Comparison of ENCODE assay signal across 23 cellular contexts in genomic region chr3:112770907-112771306, GRCh38.
DNase-seq lines count a peak whose midpoint lies in the region; ATAC-seq and TF ChIP-seq lines count a peak whose summit lies in the region.
"Had no signal": no experiment of that assay in that cellular context is flagged by ENCODE, and none has a peak within 500 bp of the region (broad histone marks: within the 10 kb centered on the region; RNA-seq: fewer than 3 reads in every experiment).

No MANE protein-coding gene starts in this region.

- H2AK5ac ChIP-seq in mesenchymal stem cell (ENCODE audit: low read length, severe bottlenecking), result no peak overlapping the region

- no peak overlapping the region for H2BK5ac ChIP-seq in mesenchymal stem cell (ENCODE audit: low read depth, low read length, poor library complexity, severe bottlenecking)

- no peak overlapping the region for H3K4me3 Mint-ChIP-seq in CD8-positive, alpha-beta memory T cell
- peak overlapping the region; percentile 31 for H3K4me3 Mint-ChIP-seq in activated T-helper 17 cell treated with anti-CD3 and anti-CD28 coated beads, Interleukin-2, amount 50 U/mL, for 72 hours

- no peak for DNase-seq in CD8-positive, alpha-beta memory T cell
- DNase-seq in erythroblast (lab: John Stamatoyannopoulos, UW) (peak; percentile 37 to 49), mesenchymal stem cell (no peak), NOMO-1 (lab: John Stamatoyannopoulos, UW; ENCODE audit: unreplicated experiment in 2 of 2) (no peak), kidney glomerular epithelial cell (lab: John Stamatoyannopoulos, UW) (no peak), medulla oblongata (ENCODE audit: extremely low spot score) (no peak), SHP77 treated with DMSO at 0.1 percent for 48 hours (lab: John Stamatoyannopoulos, UW) (no peak)
- DNase-seq: BE2C, COR-L47, DMS79, HCEC 1CT, Karpas-422, MV-4-11, NCI-H1105 treated with DMSO at 0.1 percent for 48 hours, NCI-H1694, NCI-H2081, NCI-H2171, NCI-H345, NCI-H524, NCI-H774 had no signal

- POLR2A ChIA-PET in CD8-positive, alpha-beta memory T cell (lab: Charles Lee), result no interaction called here

- H3K4me1 Mint-ChIP-seq in CD8-positive, alpha-beta memory T cell, result peaks cover 38 to 54% (median 45%) of the 10 kb centered on the region in 3 donors
- peaks cover 39% of the 10 kb centered on the region for H3K4me1 Mint-ChIP-seq in activated T-helper 17 cell treated with anti-CD3 and anti-CD28 coated beads, Interleukin-2, amount 50 U/mL, for 72 hours

- no peaks in the 10 kb centered on the region for H3K36me3 Mint-ChIP-seq in CD8-positive, alpha-beta memory T cell
- no peaks in the 10 kb centered on the region for H3K36me3 Mint-ChIP-seq in activated T-helper 17 cell treated with anti-CD3 and anti-CD28 coated beads, Interleukin-2, amount 50 U/mL, for 72 hours (ENCODE audit: low read depth)
- H3K36me3 Mint-ChIP-seq: IgD-negative memory B cell had no signal

- no peak overlapping the region for H2BK120ac ChIP-seq in mesenchymal stem cell (ENCODE audit: low read depth, low read length)

- H4K8ac ChIP-seq in mesenchymal stem cell (ENCODE audit: low read length), result no peak overlapping the region

- H3K9ac ChIP-seq in mesenchymal stem cell (ENCODE audit: low read length), result no peak overlapping the region

- ATAC-seq in activated T-helper 17 cell treated with anti-CD3 and anti-CD28 coated beads, Interleukin-2, amount 50 U/mL, for 72 hours (replicated peaks), result no peak

- H3K4me3 ChIP-seq in CD8-positive, alpha-beta memory T cell (ENCODE audit: low read length), result no peak overlapping the region
- no peak overlapping the region for H3K4me3 ChIP-seq in mesenchymal stem cell (ENCODE audit: insufficient read depth in 1 of 2, low read depth in 1 of 2, low read length in 2 of 2)
- H3K4me3 ChIP-seq: SJSA1 had no signal

- no peaks in the 10 kb centered on the region for H3K9me3 Mint-ChIP-seq in CD8-positive, alpha-beta memory T cell
- H3K9me3 Mint-ChIP-seq in activated T-helper 17 cell treated with anti-CD3 and anti-CD28 coated beads, Interleukin-2, amount 50 U/mL, for 72 hours, result no peaks in the 10 kb centered on the region
- H3K9me3 Mint-ChIP-seq: IgD-negative memory B cell had no signal

- H3K18ac ChIP-seq in mesenchymal stem cell (ENCODE audit: low read depth in 1 of 2, low read length in 2 of 2), result no peak overlapping the region

- no peak overlapping the region for H2BK15ac ChIP-seq in mesenchymal stem cell (ENCODE audit: low read depth, poor library complexity, severe bottlenecking)

- H3K9me3 ChIP-seq in CD8-positive, alpha-beta memory T cell (ENCODE audit: low read length), result no peaks in the 10 kb centered on the region
- H3K9me3 ChIP-seq in mesenchymal stem cell (ENCODE audit: control insufficient read depth, low read length), result no peaks in the 10 kb centered on the region
- H3K9me3 ChIP-seq: BE2C, SJSA1 had no signal

- H2AFZ ChIP-seq in mesenchymal stem cell (ENCODE audit: low read depth, low read length), result no peak overlapping the region

- no peaks in the 10 kb centered on the region for H3K27me3 ChIP-seq in CD8-positive, alpha-beta memory T cell (ENCODE audit: insufficient read depth, low read length, poor library complexity, severe bottlenecking)
- no peaks in the 10 kb centered on the region for H3K27me3 ChIP-seq in mesenchymal stem cell (ENCODE audit: control insufficient read depth in 1 of 2, insufficient read depth in 1 of 2, low read length in 2 of 2)
- H3K27me3 ChIP-seq: BE2C, SJSA1 had no signal

- peak overlapping the region in 1 of 2 experiments; percentile 90 for H3K14ac ChIP-seq in mesenchymal stem cell (ENCODE audit: low read length in 2 of 2)

- H4K91ac ChIP-seq in mesenchymal stem cell (ENCODE audit: low read length), result no peak overlapping the region

- H3K79me1 ChIP-seq in mesenchymal stem cell (replicated peaks; ENCODE audit: low read length, poor library complexity, severe bottlenecking), result no peaks in the 10 kb centered on the region

- peak overlapping the region in 1 of 2 experiments; percentile 13 for H3K4ac ChIP-seq in mesenchymal stem cell (ENCODE audit: low read depth in 1 of 2, low read length in 2 of 2)

- H3K4me2 ChIP-seq in mesenchymal stem cell (ENCODE audit: low read length, poor library complexity, severe bottlenecking), result no peak overlapping the region

- CTCF ChIA-PET in CD8-positive, alpha-beta memory T cell (lab: Charles Lee), result no interaction called here

- H3K23ac ChIP-seq in mesenchymal stem cell (ENCODE audit: low read length in 2 of 2), result no peak overlapping the region

- H3K27ac ChIP-seq in CD8-positive, alpha-beta memory T cell (ENCODE audit: low read depth, low read length), result no peak overlapping the region
- no peak overlapping the region for H3K27ac ChIP-seq in mesenchymal stem cell (ENCODE audit: low read length, poor library complexity, severe bottlenecking)
- H3K27ac ChIP-seq: SJSA1 had no signal

- TF ChIP-seq POLR2A in erythroblast (IDR thresholded peaks at IDR 0.05; ENCODE audit: low read length), result no peak

- peaks cover 14% of the 10 kb centered on the region for H3K4me1 ChIP-seq in CD8-positive, alpha-beta memory T cell (ENCODE audit: insufficient read depth, low read length)
- no peaks in the 10 kb centered on the region for H3K4me1 ChIP-seq in mesenchymal stem cell (ENCODE audit: control insufficient read depth, insufficient read depth, low read depth, low read length)
- H3K4me1 ChIP-seq: BE2C, SJSA1 had no signal

- peak overlapping the region; percentile 79 to 88 for H2BK12ac ChIP-seq in mesenchymal stem cell (ENCODE audit: low read length in 2 of 2)

- no peaks in the 10 kb centered on the region for H3K36me3 ChIP-seq in CD8-positive, alpha-beta memory T cell (ENCODE audit: insufficient read depth, low read length)
- no peaks in the 10 kb centered on the region for H3K36me3 ChIP-seq in mesenchymal stem cell (ENCODE audit: control insufficient read depth in 1 of 2, insufficient read depth in 2 of 2, low read depth in 1 of 2, low read length in 2 of 2)
- H3K36me3 ChIP-seq: BE2C, SJSA1 had no signal

- WGBS in mesenchymal stem cell, result 98% methylated on average over 5 of the region's 5 CpGs

- peaks cover 0 to 3% of the 10 kb centered on the region in 2 donors for H3K27me3 Mint-ChIP-seq in CD8-positive, alpha-beta memory T cell
- no peaks in the 10 kb centered on the region for H3K27me3 Mint-ChIP-seq in activated T-helper 17 cell treated with anti-CD3 and anti-CD28 coated beads, Interleukin-2, amount 50 U/mL, for 72 hours
- H3K27me3 Mint-ChIP-seq: IgD-negative memory B cell had no signal

- peak overlapping the region in 5 of 8 donors; percentile 17 to 84 (median 39) for H3K27ac Mint-ChIP-seq in CD8-positive, alpha-beta memory T cell
- peak overlapping the region; percentile 86 for H3K27ac Mint-ChIP-seq in activated T-helper 17 cell treated with anti-CD3 and anti-CD28 coated beads, Interleukin-2, amount 50 U/mL, for 72 hours

Comparison
In these comparisons a context has a peak if more than half of its experiments do, and no peak if none do; other contexts are left out.
1. DNase-seq: peak in erythroblast (2 of 2); none in CD8-positive, alpha-beta memory T cell (0 of 5), mesenchymal stem cell (single experiment), NOMO-1 (0 of 2), kidney glomerular epithelial cell (single experiment), medulla oblongata (single experiment) and SHP77 treated with DMSO at 0.1 percent for 48 hours (single experiment).